ENCODE assay signal across 8 cellular contexts in genomic region chr12:89353188-89353822, GRCh38. TPM values are rescaled to one million over a fixed set of nuclear protein-coding genes. Genes with fewer than 3 reads are reported as not detected.
DNase-seq lines count a peak whose midpoint lies in the region; ATAC-seq and TF ChIP-seq lines count a peak whose summit lies in the region.

No MANE protein-coding gene starts in this region.

- BruUV-seq in PC-9 (replicated peaks; lab: Mats Ljungman, UMichigan), result no TSS peak

- peak overlapping the region; percentile 78 for H3K27ac Mint-ChIP-seq in neural progenitor cell

- H3K9me2 ChIP-seq in PC-9 (ENCODE audit: insufficient read depth), result no peaks in the 10 kb centered on the region

- H3K27me3 ChIP-seq in PC-9 (ENCODE audit: insufficient read depth, low read depth), result no peaks in the 10 kb centered on the region
- peaks cover 74% of the 10 kb centered on the region for H3K27me3 ChIP-seq in neural progenitor cell
- no peaks in the 10 kb centered on the region for H3K27me3 ChIP-seq in uterus

- H3K4me1 ChIP-seq in PC-9 (replicated peaks; ENCODE audit: insufficient read depth) (peaks cover 34% of the 10 kb centered on the region), neural progenitor cell (peaks cover 54% of the 10 kb centered on the region), uterus (no peaks in the 10 kb centered on the region)

- H3K4me3 Mint-ChIP-seq in neural progenitor cell, result peak overlapping the region; percentile 97

- intact Hi-C loops in PC-9 (cut with micrococcal nuclease; ENCODE audit: unreplicated experiment), result loop anchor here (5.0 kb wide), 1 partner anchor 64 kb away; no protein-coding TSS in a partner anchor
- intact Hi-C loops in uterus (cut with DNase I; ENCODE audit: low total_unique reads), result loop anchor here (10.0 kb wide), 1 partner anchor 101 kb away; no protein-coding TSS in a partner anchor

- H3K27ac ChIP-seq in PC-9, result peak overlapping the region; percentile 93
- peak overlapping the region; percentile 96 for H3K27ac ChIP-seq in neural progenitor cell
- H3K27ac ChIP-seq in uterus, result peak overlapping the region; percentile 93 to 96

- H3K79me2 ChIP-seq in PC-9 (ENCODE audit: low read depth) (peaks cover 63% of the 10 kb centered on the region), neural progenitor cell (ENCODE audit: low read depth) (peaks cover 28% of the 10 kb centered on the region)

- peaks cover 50% of the 10 kb centered on the region for H3F3A ChIP-seq in PC-9 (ENCODE audit: insufficient read depth, low read depth)
- H3F3A ChIP-seq in neural progenitor cell (ENCODE audit: low read depth), result peaks cover 64% of the 10 kb centered on the region

- H3K4me1 Mint-ChIP-seq in neural progenitor cell, result peaks cover 52% of the 10 kb centered on the region

- TF ChIP-seq CTCF in PC-9 (conservative IDR thresholded peaks at IDR 0.05) (no peak), neural progenitor cell (IDR thresholded peaks at IDR 0.05) (no peak), uterus (IDR thresholded peaks at IDR 0.05) (no peak)

- no peaks in the 10 kb centered on the region for H3K9me3 Mint-ChIP-seq in neural progenitor cell

- POLR2A ChIA-PET in PC-9 (lab: Charles Lee; ENCODE audit: unreplicated experiment), result interaction anchor here (0.5 to 0.8 kb wide), 7 partner anchors 20 to 907 kb away, joined by 3 to 22 read pairs (median 8); no protein-coding TSS in a partner anchor

- peak; percentile 23 for ATAC-seq in HG03066 (IDR thresholded peaks at IDR 0.05; ENCODE audit: low read depth, unreplicated experiment)
- no peak for ATAC-seq in GM18858 (IDR thresholded peaks at IDR 0.05; ENCODE audit: unreplicated experiment)

- H3K36me3 Mint-ChIP-seq in neural progenitor cell, result peaks cover 23% of the 10 kb centered on the region

- TF ChIP-seq POLR2A in uterus (IDR thresholded peaks at IDR 0.05), result peak in 1 of 2 donors; percentile 51

- H4K20me1 ChIP-seq in PC-9 (ENCODE audit: insufficient read depth) (peaks cover 36% of the 10 kb centered on the region), neural progenitor cell (ENCODE audit: low read depth) (peaks cover 41% of the 10 kb centered on the region)

- peaks cover 11% of the 10 kb centered on the region for H3K27me3 Mint-ChIP-seq in neural progenitor cell (ENCODE audit: insufficient read depth, low read depth)

- peak; percentile 78 for DNase-seq in EH (ENCODE audit: low read depth)
- peak; percentile 55 to 75 for DNase-seq in PC-9
- DNase-seq in activated naive CD4-positive, alpha-beta T cell treated with anti-CD3 and anti-CD28 coated beads, Interleukin-2, amount 50 U/mL, for 16 hours, result peak; percentile 42
- peak; percentile 65 for DNase-seq in globus pallidus (ENCODE audit: low spot score)
- DNase-seq in neural progenitor cell (ENCODE audit: low spot score), result peak; percentile 87
- peak in 1 of 2 donors; percentile 52 for DNase-seq in uterus

- H3K36me3 ChIP-seq in PC-9 (ENCODE audit: low read depth) (peaks cover 25% of the 10 kb centered on the region), neural progenitor cell (no peaks in the 10 kb centered on the region), uterus (no peaks in the 10 kb centered on the region)

- H3K4me2 ChIP-seq in PC-9, result peak overlapping the region; percentile 98
- H3K4me2 ChIP-seq in neural progenitor cell, result peak overlapping the region; percentile 86

- peak overlapping the region; percentile 39 for H3K9ac ChIP-seq in neural progenitor cell

- H3K9me3 ChIP-seq in PC-9 (ENCODE audit: insufficient read depth, low read depth) (no peaks in the 10 kb centered on the region), neural progenitor cell (ENCODE audit: low read depth) (no peaks in the 10 kb centered on the region), uterus (no peaks in the 10 kb centered on the region)

- H2AFZ ChIP-seq in PC-9, result peak overlapping the region; percentile 93
- H2AFZ ChIP-seq in neural progenitor cell (replicated peaks), result peak overlapping the region; percentile 79

- peak overlapping the region; percentile 67 for H3K4me3 ChIP-seq in PC-9
- H3K4me3 ChIP-seq in neural progenitor cell, result peak overlapping the region; percentile 63
- peak overlapping the region; percentile 44 to 79 for H3K4me3 ChIP-seq in uterus

- CTCF ChIA-PET in PC-9 (lab: Charles Lee), result interaction anchor here (0.8 kb wide), 1 partner anchor 248 kb away, joined by 3 read pairs; no protein-coding TSS in a partner anchor

RNA-seq across cellular contexts. Expression of gene DUSP6, which starts 1.0 kb away (rescaled TPM):
- total RNA-seq in PC-9 (2021), result 14.1 and 18.3 TPM in 2 replicates
- total RNA-seq in neural progenitor cell (ENCODE audit: low replicate concordance), result 12.5 and 23.6 TPM in 2 replicates
- 100 to 1,000 TPM in 1 of 4 donors, 10 to 100 TPM in 3; 28.7 to 103 (median 77.6) TPM for total RNA-seq in uterus
